8 cellular contexts compared by ENCODE assay signal in genomic region chr17:80258296-80258695, GRCh38. TPM values are rescaled to one million over a fixed set of nuclear protein-coding genes. Genes with fewer than 3 reads are reported as not detected.
DNase-seq lines count a peak whose midpoint lies in the region; TF ChIP-seq lines count a peak whose summit lies in the region.
"Not testable (repeated sequence)": the region's sequence is repeated elsewhere in the genome, so short reads cannot be mapped to it uniquely, and the experiment has no call there.

No MANE protein-coding gene starts in this region.

- not testable (repeated sequence) for H3K27me3 Mint-ChIP-seq in CD8-positive, alpha-beta memory T cell; activated CD4-positive, alpha-beta T cell treated with anti-CD3 and anti-CD28 coated beads, Interleukin-2, amount 10 ng/mL, durations not matched to agents 24 days and 14 days; activated naive CD4-positive, alpha-beta T cell treated with anti-CD3 and anti-CD28 coated beads for 36 hours (ENCODE audit: low read depth); dendritic cell treated with granulocyte-macrophage colony-stimulating factor and Interleukin-4, amounts not matched to agents 40 ng/mL and 50 ng/mL, for 4 days; progenitor cell of endocrine pancreas

- peak overlapping the region; percentile 89 for H3K27ac ChIP-seq in CD8-positive, alpha-beta memory T cell (ENCODE audit: low read depth, low read length)
- H3K27ac ChIP-seq in OCI-LY3 (ENCODE audit: low read length): peak overlapping the region; percentile 100
- peak overlapping the region; percentile 87 for H3K27ac ChIP-seq in mesendoderm (ENCODE audit: low read depth, low read length)
- peak overlapping the region; percentile 11 to 96 (median 54) for H3K27ac ChIP-seq in transverse colon

- not testable (repeated sequence) for H3K4me3 ChIP-seq in CD8-positive, alpha-beta memory T cell (ENCODE audit: low read length); mesendoderm (ENCODE audit: low read length); transverse colon
- 0 out of 2 replicates have a peak overlapping the region, but pooled peaks have one; percentile 5 for H3K4me3 ChIP-seq in OCI-LY3 (ENCODE audit: low read length)

- peak overlapping the region; percentile 60 to 93 (median 90) for H3K4me3 Mint-ChIP-seq in CD8-positive, alpha-beta memory T cell
- peak overlapping the region; percentile 87 for H3K4me3 Mint-ChIP-seq in activated CD4-positive, alpha-beta T cell treated with anti-CD3 and anti-CD28 coated beads, Interleukin-2, amount 10 ng/mL, durations not matched to agents 24 days and 14 days
- peak overlapping the region; percentile 17 for H3K4me3 Mint-ChIP-seq in activated naive CD4-positive, alpha-beta T cell treated with anti-CD3 and anti-CD28 coated beads for 36 hours
- not testable (repeated sequence) for H3K4me3 Mint-ChIP-seq in dendritic cell treated with granulocyte-macrophage colony-stimulating factor and Interleukin-4, amounts not matched to agents 40 ng/mL and 50 ng/mL, for 4 days
- H3K4me3 Mint-ChIP-seq in progenitor cell of endocrine pancreas (ENCODE audit: low read depth): peak overlapping the region; percentile 86

- not testable (repeated sequence) for H3K79me1 ChIP-seq in mesendoderm (ENCODE audit: low read length)

- not testable (repeated sequence) for H3K23ac ChIP-seq in mesendoderm (ENCODE audit: low read length)

- H3K79me2 ChIP-seq in OCI-LY3 (ENCODE audit: low read length): peaks cover 26% of the 10 kb centered on the region
- not testable (repeated sequence) for H3K79me2 ChIP-seq in mesendoderm (ENCODE audit: control insufficient read depth, insufficient read depth, low read length)

- not testable (repeated sequence) for H4K5ac ChIP-seq in mesendoderm (ENCODE audit: low read length)

- H2AFZ ChIP-seq in OCI-LY3 (ENCODE audit: low read depth, low read length): not testable (repeated sequence)

- H3K18ac ChIP-seq in mesendoderm (ENCODE audit: low read length): peak overlapping the region; percentile 68

- peaks cover 33% of the 10 kb centered on the region for H3K4me1 ChIP-seq in CD8-positive, alpha-beta memory T cell (ENCODE audit: insufficient read depth, low read length)
- peaks cover 82% of the 10 kb centered on the region for H3K4me1 ChIP-seq in OCI-LY3 (ENCODE audit: low read length)
- H3K4me1 ChIP-seq in mesendoderm (ENCODE audit: control insufficient read depth, low read depth, low read length): peaks cover 10% of the 10 kb centered on the region
- H3K4me1 ChIP-seq in transverse colon: peaks cover 19 to 68% (median 40%) of the 10 kb centered on the region in 4 donors

- H3K56ac ChIP-seq in mesendoderm (ENCODE audit: low read length): peak overlapping the region; percentile 50

- not testable (repeated sequence) for H4K20me1 ChIP-seq in OCI-LY3 (ENCODE audit: insufficient read depth, low read length)

- H3K9me3 ChIP-seq in CD8-positive, alpha-beta memory T cell (ENCODE audit: low read length); OCI-LY3 (ENCODE audit: insufficient read depth, low read length); transverse colon: not testable (repeated sequence)

- not testable (repeated sequence) for TF ChIP-seq POLR2A in transverse colon (IDR thresholded peaks at IDR 0.05)

- not testable (repeated sequence) for H3K9me3 Mint-ChIP-seq in CD8-positive, alpha-beta memory T cell; activated CD4-positive, alpha-beta T cell treated with anti-CD3 and anti-CD28 coated beads, Interleukin-2, amount 10 ng/mL, durations not matched to agents 24 days and 14 days; activated naive CD4-positive, alpha-beta T cell treated with anti-CD3 and anti-CD28 coated beads for 36 hours; dendritic cell treated with granulocyte-macrophage colony-stimulating factor and Interleukin-4, amounts not matched to agents 40 ng/mL and 50 ng/mL, for 4 days; progenitor cell of endocrine pancreas (ENCODE audit: low read depth)

- H2BK5ac ChIP-seq in mesendoderm (ENCODE audit: low read length): not testable (repeated sequence)

- not testable (repeated sequence) for H2BK120ac ChIP-seq in mesendoderm (ENCODE audit: low read depth, low read length)

- H3K27ac Mint-ChIP-seq in CD8-positive, alpha-beta memory T cell: peak overlapping the region; percentile 85 to 98 (median 96)
- peak overlapping the region; percentile 98 for H3K27ac Mint-ChIP-seq in activated CD4-positive, alpha-beta T cell treated with anti-CD3 and anti-CD28 coated beads, Interleukin-2, amount 10 ng/mL, durations not matched to agents 24 days and 14 days
- H3K27ac Mint-ChIP-seq in activated naive CD4-positive, alpha-beta T cell treated with anti-CD3 and anti-CD28 coated beads for 36 hours: peak overlapping the region; percentile 96
- peak overlapping the region; percentile 99 for H3K27ac Mint-ChIP-seq in dendritic cell treated with granulocyte-macrophage colony-stimulating factor and Interleukin-4, amounts not matched to agents 40 ng/mL and 50 ng/mL, for 4 days
- not testable (repeated sequence) for H3K27ac Mint-ChIP-seq in progenitor cell of endocrine pancreas

- peaks cover 44 to 65% (median 55%) of the 10 kb centered on the region in 3 donors for H3K4me1 Mint-ChIP-seq in CD8-positive, alpha-beta memory T cell
- H3K4me1 Mint-ChIP-seq in activated CD4-positive, alpha-beta T cell treated with anti-CD3 and anti-CD28 coated beads, Interleukin-2, amount 10 ng/mL, durations not matched to agents 24 days and 14 days: peaks cover 60% of the 10 kb centered on the region
- peaks cover 77% of the 10 kb centered on the region for H3K4me1 Mint-ChIP-seq in activated naive CD4-positive, alpha-beta T cell treated with anti-CD3 and anti-CD28 coated beads for 36 hours (ENCODE audit: low read depth)
- H3K4me1 Mint-ChIP-seq in dendritic cell treated with granulocyte-macrophage colony-stimulating factor and Interleukin-4, amounts not matched to agents 40 ng/mL and 50 ng/mL, for 4 days (ENCODE audit: low read depth): peaks cover 82% of the 10 kb centered on the region
- peaks cover 15% of the 10 kb centered on the region for H3K4me1 Mint-ChIP-seq in progenitor cell of endocrine pancreas (ENCODE audit: low read depth)

- intact Hi-C loops in activated CD4-positive, alpha-beta T cell treated with anti-CD3 and anti-CD28 coated beads, Interleukin-2, amount 10 ng/mL, durations not matched to agents 24 days and 14 days (cut with micrococcal nuclease): loop anchor here (10.0 kb wide), 2 partner anchors 263 to 423 kb away; partner anchors contain the start of gene CBX4
- intact Hi-C loops in activated naive CD4-positive, alpha-beta T cell treated with anti-CD3 and anti-CD28 coated beads for 36 hours (cut with micrococcal nuclease): loop anchor here (2.0 to 5.0 kb wide), 3 partner anchors 39 to 634 kb away; no protein-coding TSS in a partner anchor
- intact Hi-C loops in dendritic cell treated with granulocyte-macrophage colony-stimulating factor and Interleukin-4, amounts not matched to agents 40 ng/mL and 50 ng/mL, for 4 days (cut with micrococcal nuclease): loop anchor here (10.0 kb wide), 1 partner anchor 173 kb away; no protein-coding TSS in a partner anchor
- intact Hi-C loops in transverse colon (cut with DNase I; ENCODE audit: low total_unique reads): not testable (repeated sequence)

- POLR2A ChIA-PET in CD8-positive, alpha-beta memory T cell (lab: Charles Lee): not testable (repeated sequence)

- not testable (repeated sequence) for H4K8ac ChIP-seq in mesendoderm (ENCODE audit: low read depth, low read length)

- in situ Hi-C loops in transverse colon (cut with MboI; ENCODE audit: low pct_ligation_motif_present in 1 of 4, low pct_unique_long_range_greater_than_20kb in 1 of 4, low sequenced_read_pairs in 3 of 4): not testable (repeated sequence)

- H2AK5ac ChIP-seq in mesendoderm (ENCODE audit: low read length): not testable (repeated sequence)

- not testable (repeated sequence) for DNase-seq in CD8-positive, alpha-beta memory T cell; activated CD4-positive, alpha-beta T cell treated with anti-CD3 and anti-CD28 coated beads, Interleukin-2, amount 10 ng/mL, durations not matched to agents 24 days and 14 days; progenitor cell of endocrine pancreas (ENCODE audit: low spot score, unreplicated experiment); transverse colon
- DNase-seq in activated naive CD4-positive, alpha-beta T cell treated with anti-CD3 and anti-CD28 coated beads for 36 hours: peak; percentile 41
- peak; percentile 53 for DNase-seq in mesendoderm

- not testable (repeated sequence) for H3K36me3 ChIP-seq in CD8-positive, alpha-beta memory T cell (ENCODE audit: insufficient read depth, low read length); OCI-LY3 (replicated peaks; ENCODE audit: low read depth, low read length); mesendoderm (ENCODE audit: control insufficient read depth, insufficient read depth, low read length); transverse colon

- not testable (repeated sequence) for H3K4ac ChIP-seq in mesendoderm (ENCODE audit: low read depth, low read length)

- not testable (repeated sequence) for H3K36me3 Mint-ChIP-seq in CD8-positive, alpha-beta memory T cell; activated CD4-positive, alpha-beta T cell treated with anti-CD3 and anti-CD28 coated beads, Interleukin-2, amount 10 ng/mL, durations not matched to agents 24 days and 14 days (ENCODE audit: low read depth); activated naive CD4-positive, alpha-beta T cell treated with anti-CD3 and anti-CD28 coated beads for 36 hours (ENCODE audit: low read depth); progenitor cell of endocrine pancreas (ENCODE audit: insufficient read depth)
- peaks cover 32% of the 10 kb centered on the region for H3K36me3 Mint-ChIP-seq in dendritic cell treated with granulocyte-macrophage colony-stimulating factor and Interleukin-4, amounts not matched to agents 40 ng/mL and 50 ng/mL, for 4 days (ENCODE audit: low read depth)

- TF ChIP-seq EP300 in transverse colon (IDR thresholded peaks at IDR 0.05; ENCODE audit: low read depth): not testable (repeated sequence)

- CTCF ChIA-PET in CD8-positive, alpha-beta memory T cell (lab: Charles Lee): not testable (repeated sequence)
- CTCF ChIA-PET in activated naive CD4-positive, alpha-beta T cell treated with anti-CD3 and anti-CD28 coated beads for 36 hours (lab: Charles Lee): interaction anchor here (0.7 to 1.1 kb wide), 2 partner anchors 11 to 32 kb away, joined by 3 read pairs; no protein-coding TSS in a partner anchor

- not testable (repeated sequence) for TF ChIP-seq CTCF in OCI-LY3 (IDR thresholded peaks at IDR 0.05; ENCODE audit: low read depth, low read length); progenitor cell of endocrine pancreas (IDR thresholded peaks at IDR 0.05; ENCODE audit: unreplicated experiment); transverse colon (IDR thresholded peaks at IDR 0.05)

- not testable (repeated sequence) for H2BK15ac ChIP-seq in mesendoderm (replicated peaks; ENCODE audit: low read depth)

- peak overlapping the region; percentile 85 for H3K9ac ChIP-seq in OCI-LY3 (ENCODE audit: low read length)
- not testable (repeated sequence) for H3K9ac ChIP-seq in mesendoderm (ENCODE audit: low read length)

- peak overlapping the region; percentile 86 for H3K4me2 ChIP-seq in OCI-LY3 (ENCODE audit: low read length)
- not testable (repeated sequence) for H3K4me2 ChIP-seq in mesendoderm (ENCODE audit: low read length)

- no CpG with 5 or more reads among the region's 2 CpGs for WGBS in mesendoderm (ENCODE audit: extremely low coverage, insufficient coverage, low lambda C conversion rate)
- WGBS in transverse colon (ENCODE audit: low coverage in 1 of 2), 2 donors: 62% methylated on average over 2 of the region's 2 CpGs; no CpG with 5 or more reads in 1 of the 2 donors

- H3K27me3 ChIP-seq in CD8-positive, alpha-beta memory T cell (ENCODE audit: insufficient read depth, low read length, poor library complexity, severe bottlenecking); OCI-LY3 (ENCODE audit: low read depth, low read length); mesendoderm (ENCODE audit: insufficient read depth, low read length, poor library complexity); transverse colon: not testable (repeated sequence)

RNA-seq across cellular contexts. Expression of gene RNF213, which starts 2.4 kb away (rescaled TPM):
- 100 to 1,000 TPM; 184 to 185 TPM for total RNA-seq in CD8-positive, alpha-beta memory T cell
- polyA plus RNA-seq in CD8-positive, alpha-beta memory T cell: 75.7 TPM
- total RNA-seq in activated CD4-positive, alpha-beta T cell treated with anti-CD3 and anti-CD28 coated beads, Interleukin-2, amount 10 ng/mL, durations not matched to agents 24 days and 14 days: 238 and 264 TPM in 2 replicates
- total RNA-seq in activated naive CD4-positive, alpha-beta T cell treated with anti-CD3 and anti-CD28 coated beads for 36 hours: 100 to 1,000 TPM; 234 to 250 TPM
- 6.6 TPM for polyA plus RNA-seq in mesendoderm (2013, experiment 1 of 2)
- 6.6 TPM for polyA plus RNA-seq in mesendoderm (2013, experiment 2 of 2)
- total RNA-seq in progenitor cell of endocrine pancreas (57.6 and 61.9 TPM in 2 replicates), transverse colon (100 to 1,000 TPM; 113 to 174 (median 159) TPM)

RNA-seq across cellular contexts. Expression of gene SLC26A11, which starts 38.1 kb away (rescaled TPM):
- total RNA-seq in CD8-positive, alpha-beta memory T cell: 10 to 100 TPM; 18.1 to 19.6 TPM
- polyA plus RNA-seq in CD8-positive, alpha-beta memory T cell: 7.0 TPM
- total RNA-seq in activated CD4-positive, alpha-beta T cell treated with anti-CD3 and anti-CD28 coated beads, Interleukin-2, amount 10 ng/mL, durations not matched to agents 24 days and 14 days: 4.3 and 6.2 TPM in 2 replicates
- 1 to 10 TPM; 4.0 to 5.4 TPM for total RNA-seq in activated naive CD4-positive, alpha-beta T cell treated with anti-CD3 and anti-CD28 coated beads for 36 hours
- 7.9 TPM for polyA plus RNA-seq in mesendoderm (2013, experiment 1 of 2)
- 7.1 TPM for polyA plus RNA-seq in mesendoderm (2013, experiment 2 of 2)
- 37.4 and 40.1 TPM in 2 replicates for total RNA-seq in progenitor cell of endocrine pancreas
- total RNA-seq in transverse colon: 10 to 100 TPM; 13.2 to 24.7 (median 17.0) TPM

RNA-seq across cellular contexts. Expression of gene SGSH, which starts 38.2 kb away (rescaled TPM):
- 10 to 100 TPM; 23.2 to 27.2 TPM for total RNA-seq in CD8-positive, alpha-beta memory T cell
- 46.7 TPM for polyA plus RNA-seq in CD8-positive, alpha-beta memory T cell
- total RNA-seq in activated CD4-positive, alpha-beta T cell treated with anti-CD3 and anti-CD28 coated beads, Interleukin-2, amount 10 ng/mL, durations not matched to agents 24 days and 14 days: 20.5 and 22.5 TPM in 2 replicates
- 10 to 100 TPM; 30.3 to 32.1 TPM for total RNA-seq in activated naive CD4-positive, alpha-beta T cell treated with anti-CD3 and anti-CD28 coated beads for 36 hours
- 7.2 TPM for polyA plus RNA-seq in mesendoderm (2013, experiment 1 of 2)
- 7.0 TPM for polyA plus RNA-seq in mesendoderm (2013, experiment 2 of 2)
- total RNA-seq in progenitor cell of endocrine pancreas: 42.0 and 43.9 TPM in 2 replicates
- total RNA-seq in transverse colon: 10 to 100 TPM; 26.2 to 66.2 (median 39.9) TPM
